In the genomic region with DNA sequence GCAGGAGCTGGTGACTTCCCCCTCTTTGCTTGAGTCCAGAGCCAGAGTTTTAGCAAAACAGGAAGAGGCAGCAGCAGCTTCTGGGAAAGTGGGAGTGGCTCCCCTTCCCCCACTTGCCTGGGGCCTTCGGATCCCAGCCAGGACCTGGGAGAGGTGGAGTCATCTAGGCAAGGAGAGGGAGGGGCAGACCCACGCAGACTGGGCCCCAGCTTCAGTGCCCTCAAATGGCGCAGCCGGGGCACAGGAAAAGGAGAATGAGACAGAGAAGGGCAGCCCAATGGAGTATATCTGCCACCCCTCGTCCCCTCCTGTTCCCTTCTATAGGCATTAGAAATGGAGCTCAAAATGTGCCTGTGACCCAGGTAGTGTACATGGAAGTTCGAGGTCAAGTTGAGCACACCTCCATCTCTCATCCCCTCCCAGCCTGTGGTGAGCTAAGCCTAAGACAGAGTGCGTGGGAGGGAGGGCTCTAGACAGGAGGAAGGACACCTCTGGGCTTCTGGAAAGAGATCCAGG, we compare ENCODE assay signal across 1 cellular context.
TF ChIP-seq lines count a peak whose summit lies in the region.

No MANE protein-coding gene starts in this region.

TF ChIP-seq in K562, 482 proteins besides CTCF, POLR2A, EP300 and RAD21 (continued from another document and continues in another):
- TF ChIP-seq, protein P1, sequence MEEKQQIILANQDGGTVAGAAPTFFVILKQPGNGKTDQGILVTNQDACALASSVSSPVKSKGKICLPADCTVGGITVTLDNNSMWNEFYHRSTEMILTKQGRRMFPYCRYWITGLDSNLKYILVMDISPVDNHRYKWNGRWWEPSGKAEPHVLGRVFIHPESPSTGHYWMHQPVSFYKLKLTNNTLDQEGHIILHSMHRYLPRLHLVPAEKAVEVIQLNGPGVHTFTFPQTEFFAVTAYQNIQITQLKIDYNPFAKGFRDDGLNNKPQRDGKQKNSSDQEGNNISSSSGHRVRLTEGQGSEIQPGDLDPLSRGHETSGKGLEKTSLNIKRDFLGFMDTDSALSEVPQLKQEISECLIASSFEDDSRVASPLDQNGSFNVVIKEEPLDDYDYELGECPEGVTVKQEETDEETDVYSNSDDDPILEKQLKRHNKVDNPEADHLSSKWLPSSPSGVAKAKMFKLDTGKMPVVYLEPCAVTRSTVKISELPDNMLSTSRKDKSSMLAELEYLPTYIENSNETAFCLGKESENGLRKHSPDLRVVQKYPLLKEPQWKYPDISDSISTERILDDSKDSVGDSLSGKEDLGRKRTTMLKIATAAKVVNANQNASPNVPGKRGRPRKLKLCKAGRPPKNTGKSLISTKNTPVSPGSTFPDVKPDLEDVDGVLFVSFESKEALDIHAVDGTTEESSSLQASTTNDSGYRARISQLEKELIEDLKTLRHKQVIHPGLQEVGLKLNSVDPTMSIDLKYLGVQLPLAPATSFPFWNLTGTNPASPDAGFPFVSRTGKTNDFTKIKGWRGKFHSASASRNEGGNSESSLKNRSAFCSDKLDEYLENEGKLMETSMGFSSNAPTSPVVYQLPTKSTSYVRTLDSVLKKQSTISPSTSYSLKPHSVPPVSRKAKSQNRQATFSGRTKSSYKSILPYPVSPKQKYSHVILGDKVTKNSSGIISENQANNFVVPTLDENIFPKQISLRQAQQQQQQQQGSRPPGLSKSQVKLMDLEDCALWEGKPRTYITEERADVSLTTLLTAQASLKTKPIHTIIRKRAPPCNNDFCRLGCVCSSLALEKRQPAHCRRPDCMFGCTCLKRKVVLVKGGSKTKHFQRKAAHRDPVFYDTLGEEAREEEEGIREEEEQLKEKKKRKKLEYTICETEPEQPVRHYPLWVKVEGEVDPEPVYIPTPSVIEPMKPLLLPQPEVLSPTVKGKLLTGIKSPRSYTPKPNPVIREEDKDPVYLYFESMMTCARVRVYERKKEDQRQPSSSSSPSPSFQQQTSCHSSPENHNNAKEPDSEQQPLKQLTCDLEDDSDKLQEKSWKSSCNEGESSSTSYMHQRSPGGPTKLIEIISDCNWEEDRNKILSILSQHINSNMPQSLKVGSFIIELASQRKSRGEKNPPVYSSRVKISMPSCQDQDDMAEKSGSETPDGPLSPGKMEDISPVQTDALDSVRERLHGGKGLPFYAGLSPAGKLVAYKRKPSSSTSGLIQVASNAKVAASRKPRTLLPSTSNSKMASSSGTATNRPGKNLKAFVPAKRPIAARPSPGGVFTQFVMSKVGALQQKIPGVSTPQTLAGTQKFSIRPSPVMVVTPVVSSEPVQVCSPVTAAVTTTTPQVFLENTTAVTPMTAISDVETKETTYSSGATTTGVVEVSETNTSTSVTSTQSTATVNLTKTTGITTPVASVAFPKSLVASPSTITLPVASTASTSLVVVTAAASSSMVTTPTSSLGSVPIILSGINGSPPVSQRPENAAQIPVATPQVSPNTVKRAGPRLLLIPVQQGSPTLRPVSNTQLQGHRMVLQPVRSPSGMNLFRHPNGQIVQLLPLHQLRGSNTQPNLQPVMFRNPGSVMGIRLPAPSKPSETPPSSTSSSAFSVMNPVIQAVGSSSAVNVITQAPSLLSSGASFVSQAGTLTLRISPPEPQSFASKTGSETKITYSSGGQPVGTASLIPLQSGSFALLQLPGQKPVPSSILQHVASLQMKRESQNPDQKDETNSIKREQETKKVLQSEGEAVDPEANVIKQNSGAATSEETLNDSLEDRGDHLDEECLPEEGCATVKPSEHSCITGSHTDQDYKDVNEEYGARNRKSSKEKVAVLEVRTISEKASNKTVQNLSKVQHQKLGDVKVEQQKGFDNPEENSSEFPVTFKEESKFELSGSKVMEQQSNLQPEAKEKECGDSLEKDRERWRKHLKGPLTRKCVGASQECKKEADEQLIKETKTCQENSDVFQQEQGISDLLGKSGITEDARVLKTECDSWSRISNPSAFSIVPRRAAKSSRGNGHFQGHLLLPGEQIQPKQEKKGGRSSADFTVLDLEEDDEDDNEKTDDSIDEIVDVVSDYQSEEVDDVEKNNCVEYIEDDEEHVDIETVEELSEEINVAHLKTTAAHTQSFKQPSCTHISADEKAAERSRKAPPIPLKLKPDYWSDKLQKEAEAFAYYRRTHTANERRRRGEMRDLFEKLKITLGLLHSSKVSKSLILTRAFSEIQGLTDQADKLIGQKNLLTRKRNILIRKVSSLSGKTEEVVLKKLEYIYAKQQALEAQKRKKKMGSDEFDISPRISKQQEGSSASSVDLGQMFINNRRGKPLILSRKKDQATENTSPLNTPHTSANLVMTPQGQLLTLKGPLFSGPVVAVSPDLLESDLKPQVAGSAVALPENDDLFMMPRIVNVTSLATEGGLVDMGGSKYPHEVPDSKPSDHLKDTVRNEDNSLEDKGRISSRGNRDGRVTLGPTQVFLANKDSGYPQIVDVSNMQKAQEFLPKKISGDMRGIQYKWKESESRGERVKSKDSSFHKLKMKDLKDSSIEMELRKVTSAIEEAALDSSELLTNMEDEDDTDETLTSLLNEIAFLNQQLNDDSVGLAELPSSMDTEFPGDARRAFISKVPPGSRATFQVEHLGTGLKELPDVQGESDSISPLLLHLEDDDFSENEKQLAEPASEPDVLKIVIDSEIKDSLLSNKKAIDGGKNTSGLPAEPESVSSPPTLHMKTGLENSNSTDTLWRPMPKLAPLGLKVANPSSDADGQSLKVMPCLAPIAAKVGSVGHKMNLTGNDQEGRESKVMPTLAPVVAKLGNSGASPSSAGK (IDR thresholded peaks at IDR 0.05): peak; percentile 49; the same call in 1 of the 2 replicates
- TF ChIP-seq KDM4B (IDR thresholded peaks at IDR 0.05; ENCODE audit: borderline replicate concordance in 2 of 2, low read depth in 1 of 2): peak in 1 of 2 experiments; percentile 78; a peak in 1 of 4 replicates
- 0 out of 2 replicates have a peak, but pooled peaks have one; percentile 32 for TF ChIP-seq FOXJ2 (tag; IDR thresholded peaks at IDR 0.05)
- TF ChIP-seq MAFG (tag; conservative IDR thresholded peaks at IDR 0.05): no peak
- TF ChIP-seq FOSL1 (tag; conservative IDR thresholded peaks at IDR 0.05): peak; percentile 54
- TF ChIP-seq, protein P2, sequence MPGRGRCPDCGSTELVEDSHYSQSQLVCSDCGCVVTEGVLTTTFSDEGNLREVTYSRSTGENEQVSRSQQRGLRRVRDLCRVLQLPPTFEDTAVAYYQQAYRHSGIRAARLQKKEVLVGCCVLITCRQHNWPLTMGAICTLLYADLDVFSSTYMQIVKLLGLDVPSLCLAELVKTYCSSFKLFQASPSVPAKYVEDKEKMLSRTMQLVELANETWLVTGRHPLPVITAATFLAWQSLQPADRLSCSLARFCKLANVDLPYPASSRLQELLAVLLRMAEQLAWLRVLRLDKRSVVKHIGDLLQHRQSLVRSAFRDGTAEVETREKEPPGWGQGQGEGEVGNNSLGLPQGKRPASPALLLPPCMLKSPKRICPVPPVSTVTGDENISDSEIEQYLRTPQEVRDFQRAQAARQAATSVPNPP (IDR thresholded peaks at IDR 0.05; ENCODE audit: borderline replicate concordance, insufficient read depth, insufficient read length): no peak
- peak; percentile 55; the same call in 1 of the 2 replicates for TF ChIP-seq EP400 (IDR thresholded peaks at IDR 0.05)
- TF ChIP-seq, protein P3, sequence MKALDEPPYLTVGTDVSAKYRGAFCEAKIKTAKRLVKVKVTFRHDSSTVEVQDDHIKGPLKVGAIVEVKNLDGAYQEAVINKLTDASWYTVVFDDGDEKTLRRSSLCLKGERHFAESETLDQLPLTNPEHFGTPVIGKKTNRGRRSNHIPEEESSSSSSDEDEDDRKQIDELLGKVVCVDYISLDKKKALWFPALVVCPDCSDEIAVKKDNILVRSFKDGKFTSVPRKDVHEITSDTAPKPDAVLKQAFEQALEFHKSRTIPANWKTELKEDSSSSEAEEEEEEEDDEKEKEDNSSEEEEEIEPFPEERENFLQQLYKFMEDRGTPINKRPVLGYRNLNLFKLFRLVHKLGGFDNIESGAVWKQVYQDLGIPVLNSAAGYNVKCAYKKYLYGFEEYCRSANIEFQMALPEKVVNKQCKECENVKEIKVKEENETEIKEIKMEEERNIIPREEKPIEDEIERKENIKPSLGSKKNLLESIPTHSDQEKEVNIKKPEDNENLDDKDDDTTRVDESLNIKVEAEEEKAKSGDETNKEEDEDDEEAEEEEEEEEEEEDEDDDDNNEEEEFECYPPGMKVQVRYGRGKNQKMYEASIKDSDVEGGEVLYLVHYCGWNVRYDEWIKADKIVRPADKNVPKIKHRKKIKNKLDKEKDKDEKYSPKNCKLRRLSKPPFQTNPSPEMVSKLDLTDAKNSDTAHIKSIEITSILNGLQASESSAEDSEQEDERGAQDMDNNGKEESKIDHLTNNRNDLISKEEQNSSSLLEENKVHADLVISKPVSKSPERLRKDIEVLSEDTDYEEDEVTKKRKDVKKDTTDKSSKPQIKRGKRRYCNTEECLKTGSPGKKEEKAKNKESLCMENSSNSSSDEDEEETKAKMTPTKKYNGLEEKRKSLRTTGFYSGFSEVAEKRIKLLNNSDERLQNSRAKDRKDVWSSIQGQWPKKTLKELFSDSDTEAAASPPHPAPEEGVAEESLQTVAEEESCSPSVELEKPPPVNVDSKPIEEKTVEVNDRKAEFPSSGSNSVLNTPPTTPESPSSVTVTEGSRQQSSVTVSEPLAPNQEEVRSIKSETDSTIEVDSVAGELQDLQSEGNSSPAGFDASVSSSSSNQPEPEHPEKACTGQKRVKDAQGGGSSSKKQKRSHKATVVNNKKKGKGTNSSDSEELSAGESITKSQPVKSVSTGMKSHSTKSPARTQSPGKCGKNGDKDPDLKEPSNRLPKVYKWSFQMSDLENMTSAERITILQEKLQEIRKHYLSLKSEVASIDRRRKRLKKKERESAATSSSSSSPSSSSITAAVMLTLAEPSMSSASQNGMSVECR (CRISPR knock-in tag; IDR thresholded peaks at IDR 0.05): no peak
- TF ChIP-seq, protein P4, sequence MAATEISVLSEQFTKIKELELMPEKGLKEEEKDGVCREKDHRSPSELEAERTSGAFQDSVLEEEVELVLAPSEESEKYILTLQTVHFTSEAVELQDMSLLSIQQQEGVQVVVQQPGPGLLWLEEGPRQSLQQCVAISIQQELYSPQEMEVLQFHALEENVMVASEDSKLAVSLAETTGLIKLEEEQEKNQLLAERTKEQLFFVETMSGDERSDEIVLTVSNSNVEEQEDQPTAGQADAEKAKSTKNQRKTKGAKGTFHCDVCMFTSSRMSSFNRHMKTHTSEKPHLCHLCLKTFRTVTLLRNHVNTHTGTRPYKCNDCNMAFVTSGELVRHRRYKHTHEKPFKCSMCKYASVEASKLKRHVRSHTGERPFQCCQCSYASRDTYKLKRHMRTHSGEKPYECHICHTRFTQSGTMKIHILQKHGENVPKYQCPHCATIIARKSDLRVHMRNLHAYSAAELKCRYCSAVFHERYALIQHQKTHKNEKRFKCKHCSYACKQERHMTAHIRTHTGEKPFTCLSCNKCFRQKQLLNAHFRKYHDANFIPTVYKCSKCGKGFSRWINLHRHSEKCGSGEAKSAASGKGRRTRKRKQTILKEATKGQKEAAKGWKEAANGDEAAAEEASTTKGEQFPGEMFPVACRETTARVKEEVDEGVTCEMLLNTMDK (IDR thresholded peaks at IDR 0.05; ENCODE audit: borderline replicate concordance, insufficient read depth, low read depth, low read length, poor library complexity, severe bottlenecking): no peak
- no peak for TF ChIP-seq RBM17 (IDR thresholded peaks at IDR 0.05; ENCODE audit: borderline replicate concordance, low read depth, low read length)
- 0 out of 2 replicates have a peak, but pooled peaks have one; percentile 43 for TF ChIP-seq ARID1B (IDR thresholded peaks at IDR 0.05)
- TF ChIP-seq STAG1 (CRISPR knock-in tag; IDR thresholded peaks at IDR 0.05; ENCODE audit: borderline replicate concordance): no peak
- TF ChIP-seq, protein P5, sequence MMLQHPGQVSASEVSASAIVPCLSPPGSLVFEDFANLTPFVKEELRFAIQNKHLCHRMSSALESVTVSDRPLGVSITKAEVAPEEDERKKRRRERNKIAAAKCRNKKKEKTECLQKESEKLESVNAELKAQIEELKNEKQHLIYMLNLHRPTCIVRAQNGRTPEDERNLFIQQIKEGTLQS (IDR thresholded peaks at IDR 0.05): peak; percentile 46; the same call in 1 of the 2 replicates
- TF ChIP-seq, protein P5 (CRISPR knock-in tag; conservative IDR thresholded peaks at IDR 0.05): no peak
- no peak for TF ChIP-seq ZNF24 (IDR thresholded peaks at IDR 0.05)
- peak; percentile 55 for TF ChIP-seq TBP (optimal IDR thresholded peaks at IDR 0.05; ENCODE audit: low read depth, low read length)
- TF ChIP-seq, protein P6, sequence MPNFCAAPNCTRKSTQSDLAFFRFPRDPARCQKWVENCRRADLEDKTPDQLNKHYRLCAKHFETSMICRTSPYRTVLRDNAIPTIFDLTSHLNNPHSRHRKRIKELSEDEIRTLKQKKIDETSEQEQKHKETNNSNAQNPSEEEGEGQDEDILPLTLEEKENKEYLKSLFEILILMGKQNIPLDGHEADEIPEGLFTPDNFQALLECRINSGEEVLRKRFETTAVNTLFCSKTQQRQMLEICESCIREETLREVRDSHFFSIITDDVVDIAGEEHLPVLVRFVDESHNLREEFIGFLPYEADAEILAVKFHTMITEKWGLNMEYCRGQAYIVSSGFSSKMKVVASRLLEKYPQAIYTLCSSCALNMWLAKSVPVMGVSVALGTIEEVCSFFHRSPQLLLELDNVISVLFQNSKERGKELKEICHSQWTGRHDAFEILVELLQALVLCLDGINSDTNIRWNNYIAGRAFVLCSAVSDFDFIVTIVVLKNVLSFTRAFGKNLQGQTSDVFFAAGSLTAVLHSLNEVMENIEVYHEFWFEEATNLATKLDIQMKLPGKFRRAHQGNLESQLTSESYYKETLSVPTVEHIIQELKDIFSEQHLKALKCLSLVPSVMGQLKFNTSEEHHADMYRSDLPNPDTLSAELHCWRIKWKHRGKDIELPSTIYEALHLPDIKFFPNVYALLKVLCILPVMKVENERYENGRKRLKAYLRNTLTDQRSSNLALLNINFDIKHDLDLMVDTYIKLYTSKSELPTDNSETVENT (CRISPR knock-in tag; IDR thresholded peaks at IDR 0.05): no peak
- TF ChIP-seq RBM39 (optimal IDR thresholded peaks at IDR 0.05; ENCODE audit: low read depth, low read length): no peak
- 0 out of 2 replicates have a peak, but pooled peaks have one; percentile 55 for TF ChIP-seq NR2C1 (IDR thresholded peaks at IDR 0.05)
- peak; percentile 73 for TF ChIP-seq NR2C1 (tag; IDR thresholded peaks at IDR 0.05)
- TF ChIP-seq L3MBTL2 (IDR thresholded peaks at IDR 0.05): peak; percentile 66; the same call in 1 of the 2 replicates
- TF ChIP-seq CREM (IDR thresholded peaks at IDR 0.05; ENCODE audit: low read depth): 0 out of 2 replicates have a peak, but pooled peaks have one; percentile 22
- peak; percentile 61 for TF ChIP-seq ZNF766 (CRISPR knock-in tag; conservative IDR thresholded peaks at IDR 0.05)
- peak; percentile 86; the same call in 1 of the 2 replicates for TF ChIP-seq MTA3 (IDR thresholded peaks at IDR 0.05; ENCODE audit: borderline replicate concordance)
- peak; percentile 47; the same call in 1 of the 2 replicates for TF ChIP-seq ZFX (CRISPR knock-in tag; IDR thresholded peaks at IDR 0.05)
- TF ChIP-seq, protein P7, sequence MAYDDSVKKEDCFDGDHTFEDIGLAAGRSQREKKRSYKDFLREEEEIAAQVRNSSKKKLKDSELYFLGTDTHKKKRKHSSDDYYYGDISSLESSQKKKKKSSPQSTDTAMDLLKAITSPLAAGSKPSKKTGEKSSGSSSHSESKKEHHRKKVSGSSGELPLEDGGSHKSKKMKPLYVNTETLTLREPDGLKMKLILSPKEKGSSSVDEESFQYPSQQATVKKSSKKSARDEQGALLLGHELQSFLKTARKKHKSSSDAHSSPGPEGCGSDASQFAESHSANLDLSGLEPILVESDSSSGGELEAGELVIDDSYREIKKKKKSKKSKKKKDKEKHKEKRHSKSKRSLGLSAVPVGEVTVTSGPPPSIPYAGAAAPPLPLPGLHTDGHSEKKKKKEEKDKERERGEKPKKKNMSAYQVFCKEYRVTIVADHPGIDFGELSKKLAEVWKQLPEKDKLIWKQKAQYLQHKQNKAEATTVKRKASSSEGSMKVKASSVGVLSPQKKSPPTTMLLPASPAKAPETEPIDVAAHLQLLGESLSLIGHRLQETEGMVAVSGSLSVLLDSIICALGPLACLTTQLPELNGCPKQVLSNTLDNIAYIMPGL (CRISPR knock-in tag; IDR thresholded peaks at IDR 0.05): no peak
- no peak for TF ChIP-seq POLR3A (IDR thresholded peaks at IDR 0.05; ENCODE audit: borderline replicate concordance, extremely low read depth, insufficient read depth, insufficient read length)
